ENCODE assay signal across 25 cellular contexts in genomic region chr22:37959231-37959825, GRCh38. TPM values are rescaled to one million over a fixed set of nuclear protein-coding genes. Genes with fewer than 3 reads are reported as not detected.
DNase-seq lines count a peak whose midpoint lies in the region; ATAC-seq, FAIRE-seq and TF ChIP-seq lines count a peak whose summit lies in the region.
"Had no signal": no experiment of that assay in that cellular context is flagged by ENCODE, and none has a peak within 500 bp of the region (broad histone marks: within the 10 kb centered on the region; RNA-seq: fewer than 3 reads in every experiment).

No MANE protein-coding gene starts in this region.

- peaks cover 23% of the 10 kb centered on the region for H3K36me3 Mint-ChIP-seq in T-helper 17 cell (ENCODE audit: low read depth)

- H3K27ac ChIP-seq in kidney (ENCODE audit: low read depth in 2 of 2, low read length in 2 of 2), result no peak overlapping the region
- H3K27ac ChIP-seq: GM23248 had no signal

- H3K27ac Mint-ChIP-seq in T-helper 17 cell, result peak overlapping the region; percentile 29

- ATAC-seq in T-helper 17 cell, result no peak

- no peaks in the 10 kb centered on the region for H3K27me3 Mint-ChIP-seq in T-helper 17 cell
- H3K27me3 Mint-ChIP-seq: CD4-positive, alpha-beta memory T cell had no signal

- peak; percentile 23 for FAIRE-seq in bronchial epithelial cell (lab: Jason Lieb, UNC)
- no peak for FAIRE-seq in kidney (lab: Jason Lieb, UNC)
- FAIRE-seq in urothelium cell line (lab: Jason Lieb, UNC), result peak; percentile 35
- FAIRE-seq: GM12891, GM18507, H1 had no signal

- H3K9me3 ChIP-seq in T-helper 17 cell (ENCODE audit: control insufficient read depth, low read length, poor library complexity, severe bottlenecking), result no peaks in the 10 kb centered on the region
- H3K9me3 ChIP-seq in kidney (ENCODE audit: control insufficient read depth in 1 of 2, low read length in 2 of 2), result no peaks in the 10 kb centered on the region

- peaks cover 3 to 5% of the 10 kb centered on the region in 2 donors for H3K4me1 ChIP-seq in kidney (ENCODE audit: control insufficient read depth in 1 of 2, insufficient read depth in 1 of 2, low read depth in 1 of 2, low read length in 2 of 2)

- H3K4me3 Mint-ChIP-seq in T-helper 17 cell, result no peak overlapping the region

- intact Hi-C loops in kidney (cut with DNase I), result no loop called here

- no peak overlapping the region for H3K9ac ChIP-seq in kidney (ENCODE audit: low read length in 2 of 2)
- H3K9ac ChIP-seq: GM23248 had no signal

- peaks cover 30% of the 10 kb centered on the region for H3K4me1 Mint-ChIP-seq in T-helper 17 cell

- peaks cover 39% of the 10 kb centered on the region for H3K36me3 ChIP-seq in bronchial epithelial cell (ENCODE audit: control insufficient read depth, insufficient read depth, low read length)
- peaks cover 24 to 30% of the 10 kb centered on the region in 2 donors for H3K36me3 ChIP-seq in kidney (ENCODE audit: control insufficient read depth in 1 of 2, insufficient read depth in 2 of 2, low read length in 2 of 2)

- TF ChIP-seq CTCF in bronchial epithelial cell (IDR thresholded peaks at IDR 0.05; ENCODE audit: insufficient read depth, low read length, severe bottlenecking) (no peak), kidney (IDR thresholded peaks at IDR 0.05; ENCODE audit: borderline replicate concordance, extremely low read depth, insufficient read depth) (no peak)

- DNase-seq in T-helper 17 cell (no peak), bronchial epithelial cell (ENCODE audit: low read depth) (no peak), kidney (peak; percentile 67), urothelium cell line (ENCODE audit: low spot score) (no peak), NCI-H1105 (lab: John Stamatoyannopoulos, UW) (no peak), cerebellum (ENCODE audit: low spot score) (no peak)
- DNase-seq in activated CD4-positive, alpha-beta T cell treated with anti-CD3 and anti-CD28 coated beads, Interleukin-2, amount 50 U/mL, for 4 hours, result no peak
- DNase-seq: C1 segment of cervical spinal cord; Calu3; CD4-positive, alpha-beta memory T cell; COR-L47; DMS53; DMS79 treated with DMSO at 0.1 percent for 48 hours; GF-D8; GM23248; H7; HCEC 1CT had no signal

- no peaks in the 10 kb centered on the region for H3K27me3 ChIP-seq in bronchial epithelial cell (ENCODE audit: control insufficient read depth, insufficient read depth, low read length)

- no peak overlapping the region for H3K4me3 ChIP-seq in bronchial epithelial cell (ENCODE audit: low read depth, low read length)
- no peak overlapping the region for H3K4me3 ChIP-seq in kidney (ENCODE audit: low read length in 2 of 2)
- H3K4me3 ChIP-seq: GM23248 had no signal

RNA-seq across cellular contexts. Expression of gene POLR2F, which starts 5.8 kb away (rescaled TPM):
- total RNA-seq in T-helper 17 cell (10 to 100 TPM; 25.9 to 27.7 TPM), bronchial epithelial cell (23.7 and 41.0 TPM in 2 replicates), kidney (57.9 TPM), cerebellum (29.1 TPM)
- 121 TPM for polyA plus RNA-seq in kidney (ENCODE audit: insufficient read depth, low read depth, low replicate concordance)

RNA-seq across cellular contexts. Expression of gene C22orf23, which starts 5.9 kb away (rescaled TPM):
- total RNA-seq in T-helper 17 cell (not detected), bronchial epithelial cell (not detected in 2 replicates), kidney (0.57 TPM), cerebellum (1.4 TPM)
- polyA plus RNA-seq in kidney (ENCODE audit: insufficient read depth, low read depth, low replicate concordance), result 1.0 TPM
- total RNA-seq: CD4-positive, alpha-beta memory T cell; G401 had no signal
- polyA plus RNA-seq: CD4-positive, alpha-beta memory T cell had no signal

RNA-seq across cellular contexts. Expression of gene SOX10, which starts 25.0 kb away (rescaled TPM):
- total RNA-seq in T-helper 17 cell (not detected), bronchial epithelial cell (not detected in 2 replicates), kidney (1.5 TPM), cerebellum (2.7 TPM)
- 0.22 TPM for polyA plus RNA-seq in kidney (ENCODE audit: insufficient read depth, low read depth, low replicate concordance)
- total RNA-seq: A172; A673; Calu3; CD4-positive, alpha-beta memory T cell; Daoy; G401; GM23248 had no signal
- polyA plus RNA-seq: BJ; CD4-positive, alpha-beta memory T cell; GM23248 had no signal

RNA-seq across cellular contexts. Expression of gene MICALL1, which starts 53.2 kb away (rescaled TPM):
- total RNA-seq in T-helper 17 cell (10 to 100 TPM; 19.2 to 21.9 TPM), bronchial epithelial cell (143 and 201 TPM in 2 replicates), kidney (30.9 TPM), cerebellum (16.8 TPM)
- 9.6 TPM for polyA plus RNA-seq in kidney (ENCODE audit: insufficient read depth, low read depth, low replicate concordance)
